ENCODE assay signal across 20 cellular contexts in genomic region chr16:27511657-27512056, GRCh38. TPM values are rescaled to one million over a fixed set of nuclear protein-coding genes. Genes with fewer than 3 reads are reported as not detected.
DNase-seq lines count a peak whose midpoint lies in the region; ATAC-seq, FAIRE-seq and TF ChIP-seq lines count a peak whose summit lies in the region.
"Had no signal": no experiment of that assay in that cellular context is flagged by ENCODE, and none has a peak within 500 bp of the region (broad histone marks: within the 10 kb centered on the region; RNA-seq: fewer than 3 reads in every experiment).

No MANE protein-coding gene starts in this region.

- H3K9me3 Mint-ChIP-seq in stimulated activated effector memory CD8-positive, alpha-beta T cell treated with anti-CD3 and anti-CD28 coated beads, Interleukin-12 subunit alpha, Interleukin-12 subunit beta, amount 100 ng/mL, for 72 hours, result no peaks in the 10 kb centered on the region
- no peaks in the 10 kb centered on the region for H3K9me3 Mint-ChIP-seq in activated naive CD8-positive, alpha-beta T cell treated with anti-CD3 and anti-CD28 coated beads for 36 hours
- H3K9me3 Mint-ChIP-seq: activated T-helper 2 cell treated with anti-CD3 and anti-CD28 coated beads, Interferon-gamma antibody, Interleukin-2, Interleukin-4, amounts not matched to agents 10 μg/mL and 5 μg/mL and 100 μg/mL, durations not matched to agents 14 hours and 24 hours and 36 hours; T-cell had no signal

- H3K36me3 Mint-ChIP-seq in stimulated activated effector memory CD8-positive, alpha-beta T cell treated with anti-CD3 and anti-CD28 coated beads, Interleukin-12 subunit alpha, Interleukin-12 subunit beta, amount 100 ng/mL, for 72 hours, result peaks cover 64% of the 10 kb centered on the region
- peaks cover 22% of the 10 kb centered on the region for H3K36me3 Mint-ChIP-seq in activated naive CD8-positive, alpha-beta T cell treated with anti-CD3 and anti-CD28 coated beads for 36 hours

- no peaks in the 10 kb centered on the region for H3K27me3 Mint-ChIP-seq in activated naive CD8-positive, alpha-beta T cell treated with anti-CD3 and anti-CD28 coated beads for 36 hours
- H3K27me3 Mint-ChIP-seq: T-cell had no signal

- DNase-seq in astrocyte of the hippocampus (ENCODE audit: low read depth, low spot score) (peak; percentile 19), fibroblast of pulmonary artery (ENCODE audit: low read depth) (peak; percentile 52), medulla oblongata (ENCODE audit: extremely low spot score) (peak; percentile 24), NCI-H345 treated with DMSO at 0.1 percent for 48 hours (lab: John Stamatoyannopoulos, UW; ENCODE audit: unreplicated experiment) (no peak), D721Med (ENCODE audit: insufficient read length, low spot score) (no peak)
- DNase-seq in stimulated activated effector memory CD8-positive, alpha-beta T cell treated with anti-CD3 and anti-CD28 coated beads, Interleukin-12 subunit alpha, Interleukin-12 subunit beta, amount 100 ng/mL, for 72 hours (ENCODE audit: low spot score in 2 of 2), result no peak
- DNase-seq in activated naive CD8-positive, alpha-beta T cell treated with anti-CD3 and anti-CD28 coated beads for 36 hours, result no peak
- DNase-seq: activated CD4-positive, CD25-positive, alpha-beta regulatory T cell; activated CD8-positive, alpha-beta memory T cell treated with anti-CD3 and anti-CD28 coated beads for 24 hours; AML-193; aorta; mammary epithelial cell; NCI-H1092 treated with DMSO at 0.1 percent for 48 hours; NK-92 treated with Interleukin-12 subunit alpha and Interleukin-12 subunit beta, amount 100 ng/mL, for 24 hours; stimulated activated CD4-positive, alpha-beta T cell treated with anti-CD3 and anti-CD28 coated beads, Interleukin-2, amount 100 ng/mL, for 48 hours; T-cell; testis had no signal

- TF ChIP-seq CTCF in fibroblast of pulmonary artery (IDR thresholded peaks at IDR 0.05; ENCODE audit: low read length, missing control alignments) (no peak), D721Med (IDR thresholded peaks at IDR 0.05; ENCODE audit: insufficient read depth, missing control alignments) (no peak)

- no peak for ATAC-seq in stimulated activated effector memory CD8-positive, alpha-beta T cell treated with anti-CD3 and anti-CD28 coated beads, Interleukin-12 subunit alpha, Interleukin-12 subunit beta, amount 100 ng/mL, for 72 hours
- ATAC-seq in activated CD4-positive, CD25-positive, alpha-beta regulatory T cell treated with anti-CD3 and anti-CD28 coated beads, Interleukin-2, amount 50 U/mL, for 24 hours, result no peak
- ATAC-seq: T-cell had no signal

- peaks cover 5% of the 10 kb centered on the region for H3K4me1 Mint-ChIP-seq in stimulated activated effector memory CD8-positive, alpha-beta T cell treated with anti-CD3 and anti-CD28 coated beads, Interleukin-12 subunit alpha, Interleukin-12 subunit beta, amount 100 ng/mL, for 72 hours
- no peaks in the 10 kb centered on the region for H3K4me1 Mint-ChIP-seq in activated naive CD8-positive, alpha-beta T cell treated with anti-CD3 and anti-CD28 coated beads for 36 hours

- peak overlapping the region; percentile 34 for H3K27ac Mint-ChIP-seq in stimulated activated effector memory CD8-positive, alpha-beta T cell treated with anti-CD3 and anti-CD28 coated beads, Interleukin-12 subunit alpha, Interleukin-12 subunit beta, amount 100 ng/mL, for 72 hours
- H3K27ac Mint-ChIP-seq in activated naive CD8-positive, alpha-beta T cell treated with anti-CD3 and anti-CD28 coated beads for 36 hours, result no peak overlapping the region
- H3K27ac Mint-ChIP-seq: activated T-helper 2 cell treated with anti-CD3 and anti-CD28 coated beads, Interferon-gamma antibody, Interleukin-2, Interleukin-4, amounts not matched to agents 10 μg/mL and 5 μg/mL and 100 μg/mL, durations not matched to agents 14 hours and 24 hours and 36 hours; T-cell had no signal

- no peak overlapping the region for H3K4me3 Mint-ChIP-seq in stimulated activated effector memory CD8-positive, alpha-beta T cell treated with anti-CD3 and anti-CD28 coated beads, Interleukin-12 subunit alpha, Interleukin-12 subunit beta, amount 100 ng/mL, for 72 hours
- H3K4me3 Mint-ChIP-seq in activated naive CD8-positive, alpha-beta T cell treated with anti-CD3 and anti-CD28 coated beads for 36 hours, result no peak overlapping the region
- H3K4me3 Mint-ChIP-seq: T-cell had no signal

- FAIRE-seq in D721Med (lab: Jason Lieb, UNC), result no peak
- FAIRE-seq: H54 had no signal

- H3K4me3 ChIP-seq in fibroblast of pulmonary artery (replicated peaks; ENCODE audit: low read depth, low read length), result no peak overlapping the region
- H3K4me3 ChIP-seq: testis had no signal

RNA-seq across cellular contexts. Expression of gene GTF3C1, which starts 38.1 kb away (rescaled TPM):
- total RNA-seq in activated naive CD8-positive, alpha-beta T cell treated with anti-CD3 and anti-CD28 coated beads for 36 hours, result 10 to 100 TPM; 49.7 to 52.0 TPM

RNA-seq across cellular contexts. Expression of gene KATNIP, which starts 38.3 kb away (rescaled TPM):
- 10 to 100 TPM; 10.1 to 10.9 TPM for total RNA-seq in activated naive CD8-positive, alpha-beta T cell treated with anti-CD3 and anti-CD28 coated beads for 36 hours

Comparison
In these comparisons a context has a peak if more than half of its experiments do, and no peak if none do; other contexts are left out.
1. DNase-seq: peak in astrocyte of the hippocampus (single experiment), fibroblast of pulmonary artery (single experiment) and medulla oblongata (single experiment); none in stimulated activated effector memory CD8-positive, alpha-beta T cell treated with anti-CD3 and anti-CD28 coated beads, Interleukin-12 subunit alpha, Interleukin-12 subunit beta, amount 100 ng/mL, for 72 hours (0 of 2), activated naive CD8-positive, alpha-beta T cell treated with anti-CD3 and anti-CD28 coated beads for 36 hours (single experiment), NCI-H345 treated with DMSO at 0.1 percent for 48 hours (single experiment) and D721Med (single experiment).